ENCODE assay signal across 1 cellular context in the genomic region with DNA sequence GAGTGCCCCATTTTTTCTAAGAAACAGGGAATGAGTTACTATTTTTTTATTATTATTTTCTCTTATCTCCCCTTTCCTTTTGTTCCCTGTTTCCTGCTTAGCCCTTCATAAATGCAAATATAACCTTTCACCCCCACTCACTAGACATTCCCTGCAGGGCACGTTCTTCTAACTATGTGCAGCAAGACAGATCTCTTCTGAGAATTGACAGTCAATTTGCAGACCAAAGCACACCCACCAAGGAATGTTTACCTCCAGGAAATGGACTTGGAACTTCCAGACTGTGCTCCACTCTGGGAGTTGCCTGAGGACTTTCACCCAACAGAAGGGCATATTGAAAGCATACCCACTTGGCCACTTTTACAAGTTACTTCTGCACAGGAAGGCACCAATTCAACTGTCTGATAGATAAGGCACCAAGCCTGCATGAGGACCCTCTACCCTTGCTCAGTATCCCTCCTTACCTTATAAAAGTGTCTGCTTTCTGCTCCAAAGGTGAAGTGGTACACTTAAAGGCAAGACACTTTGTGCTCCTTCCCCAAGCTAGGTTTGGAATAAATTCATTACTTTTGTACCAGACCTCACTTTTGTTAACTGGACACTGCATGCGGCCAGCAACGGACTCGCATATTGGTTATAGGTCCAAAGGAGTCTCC.
TF ChIP-seq lines count a peak whose summit lies in the region.

No MANE protein-coding gene starts in this region.

TF ChIP-seq in HepG2, 621 proteins besides CTCF, POLR2A, EP300 and RAD21 (continued from another document and continues in another):
- TF ChIP-seq, protein P1, sequence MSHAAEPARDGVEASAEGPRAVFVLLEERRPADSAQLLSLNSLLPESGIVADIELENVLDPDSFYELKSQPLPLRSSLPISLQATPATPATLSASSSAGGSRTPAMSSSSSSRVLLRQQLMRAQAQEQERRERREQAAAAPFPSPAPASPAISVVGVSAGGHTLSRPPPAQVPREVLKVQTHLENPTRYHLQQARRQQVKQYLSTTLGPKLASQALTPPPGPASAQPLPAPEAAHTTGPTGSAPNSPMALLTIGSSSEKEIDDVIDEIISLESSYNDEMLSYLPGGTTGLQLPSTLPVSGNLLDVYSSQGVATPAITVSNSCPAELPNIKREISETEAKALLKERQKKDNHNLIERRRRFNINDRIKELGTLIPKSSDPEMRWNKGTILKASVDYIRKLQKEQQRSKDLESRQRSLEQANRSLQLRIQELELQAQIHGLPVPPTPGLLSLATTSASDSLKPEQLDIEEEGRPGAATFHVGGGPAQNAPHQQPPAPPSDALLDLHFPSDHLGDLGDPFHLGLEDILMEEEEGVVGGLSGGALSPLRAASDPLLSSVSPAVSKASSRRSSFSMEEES (CRISPR knock-in tag; IDR thresholded peaks at IDR 0.05): peak; percentile 64; the same call in 1 of the 2 replicates
- TF ChIP-seq DMAP1 (CRISPR knock-in tag; IDR thresholded peaks at IDR 0.05) (peak; percentile 48; the same call in 1 of the 2 replicates), KIAA2018 (CRISPR knock-in tag; IDR thresholded peaks at IDR 0.05; ENCODE audit: borderline replicate concordance) (no peak), CREM (IDR thresholded peaks at IDR 0.05) (peak; percentile 71), CREM (CRISPR knock-in tag; IDR thresholded peaks at IDR 0.05) (no peak), ZNF274 (CRISPR knock-in tag; IDR thresholded peaks at IDR 0.05) (no peak), PLRG1 (conservative IDR thresholded peaks at IDR 0.05) (no peak), MTF2 (CRISPR knock-in tag; IDR thresholded peaks at IDR 0.05; ENCODE audit: borderline replicate concordance) (no peak), TBX2 (CRISPR knock-in tag; IDR thresholded peaks at IDR 0.05; ENCODE audit: borderline replicate concordance) (peak; percentile 74), GATAD2A (CRISPR knock-in tag; IDR thresholded peaks at IDR 0.05) (peak; percentile 89), ZNF782 (CRISPR knock-in tag; IDR thresholded peaks at IDR 0.05; ENCODE audit: borderline replicate concordance) (no peak), GLI4 (CRISPR knock-in tag; IDR thresholded peaks at IDR 0.05; ENCODE audit: borderline replicate concordance) (no peak), ZNF558 (CRISPR knock-in tag; IDR thresholded peaks at IDR 0.05; ENCODE audit: borderline replicate concordance) (peak; percentile 40; the same call in 1 of the 2 replicates), TMF1 (CRISPR knock-in tag; IDR thresholded peaks at IDR 0.05; ENCODE audit: low read depth) (no peak), KLF6 (CRISPR knock-in tag; IDR thresholded peaks at IDR 0.05) (no peak), HNRNPUL1 (IDR thresholded peaks at IDR 0.05; ENCODE audit: low read depth, low read length) (no peak), ZNF816 (CRISPR knock-in tag; IDR thresholded peaks at IDR 0.05; ENCODE audit: borderline replicate concordance) (no peak), ZNF33B (CRISPR knock-in tag; IDR thresholded peaks at IDR 0.05) (no peak), NCOA5 (CRISPR knock-in tag; IDR thresholded peaks at IDR 0.05) (no peak), ARID3A (IDR thresholded peaks at IDR 0.05; ENCODE audit: low read depth, low read length) (no peak), NFIC (IDR thresholded peaks at IDR 0.05; ENCODE audit: low read length) (peak; percentile 53; the same call in 1 of the 2 replicates), ZMYM2 (CRISPR knock-in tag; IDR thresholded peaks at IDR 0.05) (peak; percentile 76), HMGA1 (CRISPR knock-in tag; conservative IDR thresholded peaks at IDR 0.05) (no peak), HOXA3 (CRISPR knock-in tag; IDR thresholded peaks at IDR 0.05) (peak; percentile 46; the same call in 1 of the 2 replicates), ZSCAN21 (CRISPR knock-in tag; IDR thresholded peaks at IDR 0.05; ENCODE audit: borderline replicate concordance) (no peak), KLF9 (CRISPR knock-in tag; IDR thresholded peaks at IDR 0.05; ENCODE audit: low read depth) (no peak; the same call in 1 of the 2 replicates), ZNF691 (CRISPR knock-in tag; IDR thresholded peaks at IDR 0.05; ENCODE audit: borderline replicate concordance, low read depth) (no peak), ESRRA (CRISPR knock-in tag; IDR thresholded peaks at IDR 0.05; ENCODE audit: low read depth) (peak; percentile 86)
- TF ChIP-seq, protein P2, sequence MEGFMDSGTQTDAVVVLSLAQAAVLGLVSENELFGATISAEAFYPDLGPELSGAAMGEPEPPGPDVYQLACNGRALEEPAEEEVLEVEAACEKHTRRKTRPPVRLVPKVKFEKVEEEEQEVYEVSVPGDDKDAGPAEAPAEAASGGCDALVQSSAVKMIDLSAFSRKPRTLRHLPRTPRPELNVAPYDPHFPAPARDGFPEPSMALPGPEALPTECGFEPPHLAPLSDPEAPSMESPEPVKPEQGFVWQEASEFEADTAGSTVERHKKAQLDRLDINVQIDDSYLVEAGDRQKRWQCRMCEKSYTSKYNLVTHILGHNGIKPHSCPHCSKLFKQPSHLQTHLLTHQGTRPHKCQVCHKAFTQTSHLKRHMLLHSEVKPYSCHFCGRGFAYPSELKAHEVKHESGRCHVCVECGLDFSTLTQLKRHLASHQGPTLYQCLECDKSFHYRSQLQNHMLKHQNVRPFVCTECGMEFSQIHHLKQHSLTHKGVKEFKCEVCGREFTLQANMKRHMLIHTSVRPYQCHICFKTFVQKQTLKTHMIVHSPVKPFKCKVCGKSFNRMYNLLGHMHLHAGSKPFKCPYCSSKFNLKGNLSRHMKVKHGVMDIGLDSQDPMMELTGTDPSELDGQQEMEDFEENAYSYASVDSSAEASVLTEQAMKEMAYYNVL (CRISPR knock-in tag; IDR thresholded peaks at IDR 0.05; ENCODE audit: borderline replicate concordance): peak; percentile 88; the same call in 1 of the 2 replicates
- TF ChIP-seq, protein P3, sequence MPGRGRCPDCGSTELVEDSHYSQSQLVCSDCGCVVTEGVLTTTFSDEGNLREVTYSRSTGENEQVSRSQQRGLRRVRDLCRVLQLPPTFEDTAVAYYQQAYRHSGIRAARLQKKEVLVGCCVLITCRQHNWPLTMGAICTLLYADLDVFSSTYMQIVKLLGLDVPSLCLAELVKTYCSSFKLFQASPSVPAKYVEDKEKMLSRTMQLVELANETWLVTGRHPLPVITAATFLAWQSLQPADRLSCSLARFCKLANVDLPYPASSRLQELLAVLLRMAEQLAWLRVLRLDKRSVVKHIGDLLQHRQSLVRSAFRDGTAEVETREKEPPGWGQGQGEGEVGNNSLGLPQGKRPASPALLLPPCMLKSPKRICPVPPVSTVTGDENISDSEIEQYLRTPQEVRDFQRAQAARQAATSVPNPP (CRISPR knock-in tag; IDR thresholded peaks at IDR 0.05): no peak
- TF ChIP-seq, protein P4, sequence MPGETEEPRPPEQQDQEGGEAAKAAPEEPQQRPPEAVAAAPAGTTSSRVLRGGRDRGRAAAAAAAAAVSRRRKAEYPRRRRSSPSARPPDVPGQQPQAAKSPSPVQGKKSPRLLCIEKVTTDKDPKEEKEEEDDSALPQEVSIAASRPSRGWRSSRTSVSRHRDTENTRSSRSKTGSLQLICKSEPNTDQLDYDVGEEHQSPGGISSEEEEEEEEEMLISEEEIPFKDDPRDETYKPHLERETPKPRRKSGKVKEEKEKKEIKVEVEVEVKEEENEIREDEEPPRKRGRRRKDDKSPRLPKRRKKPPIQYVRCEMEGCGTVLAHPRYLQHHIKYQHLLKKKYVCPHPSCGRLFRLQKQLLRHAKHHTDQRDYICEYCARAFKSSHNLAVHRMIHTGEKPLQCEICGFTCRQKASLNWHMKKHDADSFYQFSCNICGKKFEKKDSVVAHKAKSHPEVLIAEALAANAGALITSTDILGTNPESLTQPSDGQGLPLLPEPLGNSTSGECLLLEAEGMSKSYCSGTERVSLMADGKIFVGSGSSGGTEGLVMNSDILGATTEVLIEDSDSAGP (CRISPR knock-in tag; IDR thresholded peaks at IDR 0.05; ENCODE audit: borderline replicate concordance): no peak
- TF ChIP-seq, protein P5, sequence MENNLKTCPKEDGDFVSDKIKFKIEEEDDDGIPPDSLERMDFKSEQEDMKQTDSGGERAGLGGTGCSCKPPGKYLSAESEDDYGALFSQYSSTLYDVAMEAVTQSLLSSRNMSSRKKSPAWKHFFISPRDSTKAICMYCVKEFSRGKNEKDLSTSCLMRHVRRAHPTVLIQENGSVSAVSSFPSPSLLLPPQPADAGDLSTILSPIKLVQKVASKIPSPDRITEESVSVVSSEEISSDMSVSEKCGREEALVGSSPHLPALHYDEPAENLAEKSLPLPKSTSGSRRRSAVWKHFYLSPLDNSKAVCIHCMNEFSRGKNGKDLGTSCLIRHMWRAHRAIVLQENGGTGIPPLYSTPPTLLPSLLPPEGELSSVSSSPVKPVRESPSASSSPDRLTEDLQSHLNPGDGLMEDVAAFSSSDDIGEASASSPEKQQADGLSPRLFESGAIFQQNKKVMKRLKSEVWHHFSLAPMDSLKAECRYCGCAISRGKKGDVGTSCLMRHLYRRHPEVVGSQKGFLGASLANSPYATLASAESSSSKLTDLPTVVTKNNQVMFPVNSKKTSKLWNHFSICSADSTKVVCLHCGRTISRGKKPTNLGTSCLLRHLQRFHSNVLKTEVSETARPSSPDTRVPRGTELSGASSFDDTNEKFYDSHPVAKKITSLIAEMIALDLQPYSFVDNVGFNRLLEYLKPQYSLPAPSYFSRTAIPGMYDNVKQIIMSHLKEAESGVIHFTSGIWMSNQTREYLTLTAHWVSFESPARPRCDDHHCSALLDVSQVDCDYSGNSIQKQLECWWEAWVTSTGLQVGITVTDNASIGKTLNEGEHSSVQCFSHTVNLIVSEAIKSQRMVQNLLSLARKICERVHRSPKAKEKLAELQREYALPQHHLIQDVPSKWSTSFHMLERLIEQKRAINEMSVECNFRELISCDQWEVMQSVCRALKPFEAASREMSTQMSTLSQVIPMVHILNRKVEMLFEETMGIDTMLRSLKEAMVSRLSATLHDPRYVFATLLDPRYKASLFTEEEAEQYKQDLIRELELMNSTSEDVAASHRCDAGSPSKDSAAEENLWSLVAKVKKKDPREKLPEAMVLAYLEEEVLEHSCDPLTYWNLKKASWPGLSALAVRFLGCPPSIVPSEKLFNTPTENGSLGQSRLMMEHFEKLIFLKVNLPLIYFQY (CRISPR knock-in tag; IDR thresholded peaks at IDR 0.05; ENCODE audit: borderline replicate concordance): no peak
